9 cellular contexts compared by ENCODE assay signal in genomic region chr20:1946762-1947534, GRCh38. TPM values are rescaled to one million over a fixed set of nuclear protein-coding genes. Genes with fewer than 3 reads are reported as not detected.
DNase-seq lines count a peak whose midpoint lies in the region; ATAC-seq, FAIRE-seq and TF ChIP-seq lines count a peak whose summit lies in the region.
"Had no signal": no experiment of that assay in that cellular context is flagged by ENCODE, and none has a peak within 500 bp of the region (broad histone marks: within the 10 kb centered on the region; RNA-seq: fewer than 3 reads in every experiment).

No MANE protein-coding gene starts in this region.

- peak; percentile 18 for DNase-seq in NCI-H1105 treated with DMSO at 0.1 percent for 48 hours (lab: John Stamatoyannopoulos, UW)
- DNase-seq in NCI-H1105 (lab: John Stamatoyannopoulos, UW), result no peak
- peak; percentile 74 to 84 for DNase-seq in H1 (ENCODE audit: low read depth in 1 of 2, low spot score in 2 of 2)
- peak; percentile 71 for DNase-seq in medulla oblongata (ENCODE audit: extremely low spot score)

- peaks cover 4 to 29% (median 13%) of the 10 kb centered on the region in 4 experiments; a peak in 6 of 7 replicates for H3K4me1 ChIP-seq in H1 (replicated peaks in 1 of 4; ENCODE audit: control insufficient read depth in 3 of 4, insufficient read depth in 4 of 4, low read length in 3 of 4)
- H3K4me1 ChIP-seq: A549 had no signal

- H3K9ac ChIP-seq in H1 (replicated peaks in 1 of 4; ENCODE audit: extremely low read depth in 1 of 4, low read depth in 3 of 4, low read length in 3 of 4), result peak overlapping the region in 3 of 4 experiments; percentile 17 to 81 (median 63); a peak in 5 of 7 replicates

- H3K9me3 ChIP-seq in H1 (ENCODE audit: insufficient read depth in 2 of 2, low read depth in 1 of 2, low read length in 1 of 2), result no peaks in the 10 kb centered on the region
- H3K9me3 ChIP-seq: A549 had no signal

- H3K79me2 ChIP-seq in H1 (ENCODE audit: control insufficient read depth in 1 of 2, insufficient read depth in 2 of 2, low read length in 2 of 2), result no peaks in the 10 kb centered on the region

- H3K18ac ChIP-seq in H1 (ENCODE audit: extremely low read depth, low read length), result peak overlapping the region; percentile 33

- H2AFZ ChIP-seq in H1 (ENCODE audit: low read length), result peak overlapping the region; percentile 90

- H2BK5ac ChIP-seq in H1 (ENCODE audit: low read depth, low read length), result peak overlapping the region; percentile 67; the same call in 1 of the 2 replicates

- no peaks in the 10 kb centered on the region for H3K79me1 ChIP-seq in H1 (ENCODE audit: low read depth, low read length)

- H2BK12ac ChIP-seq in H1 (ENCODE audit: low read depth, low read length), result 0 out of 2 replicates have a peak overlapping the region, but pooled peaks have one; percentile 78

- H3K27ac ChIP-seq in H1 (ENCODE audit: low read depth, low read length) (no peak overlapping the region; the same call in 1 of the 2 replicates), temporal lobe (ENCODE audit: low read depth, low read length) (peak overlapping the region; percentile 59)
- H3K27ac ChIP-seq: A549 had no signal

- peak overlapping the region; percentile 73; the same call in 1 of the 2 replicates for H2BK20ac ChIP-seq in H1 (ENCODE audit: low read length)

- peaks cover 0 to 31% (median 17%) of the 10 kb centered on the region in 4 experiments; a peak in 6 of 7 replicates for H3K27me3 ChIP-seq in H1 (replicated peaks in 1 of 4; ENCODE audit: control insufficient read depth in 3 of 4, extremely low read depth in 1 of 4, insufficient read depth in 3 of 4, low read length in 3 of 4)

- TF ChIP-seq POLR2A in H1 (IDR thresholded peaks at IDR 0.05; ENCODE audit: control extremely low read depth in 1 of 2, low read depth in 2 of 2, low read length in 2 of 2), result peak in 1 of 2 experiments; percentile 82; a peak in 2 of 3 replicates

- H3K36me3 ChIP-seq in H1 (ENCODE audit: control insufficient read depth in 2 of 4, insufficient read depth in 4 of 4, low read length in 3 of 4), result no peaks in the 10 kb centered on the region

- TF ChIP-seq CTCF in H1 (IDR thresholded peaks at IDR 0.05; ENCODE audit: control extremely low read depth in 1 of 3, insufficient read depth in 1 of 3, low read depth in 1 of 3, low read length in 3 of 3), result peak in 1 of 3 experiments; percentile 2; a peak in 1 of 4 replicates

- peak in 1 of 2 experiments; percentile 82; a peak in 1 of 3 replicates for TF ChIP-seq EP300 in H1 (IDR thresholded peaks at IDR 0.05; ENCODE audit: borderline replicate concordance in 1 of 2, low read depth in 2 of 2, low read length in 2 of 2)

- no peak overlapping the region for H2BK15ac ChIP-seq in H1 (ENCODE audit: low read length)

- H3K56ac ChIP-seq in H1 (replicated peaks; ENCODE audit: insufficient read length, low read depth, low read length), result no peak overlapping the region

- H4K5ac ChIP-seq in H1 (ENCODE audit: insufficient read length, low read depth, low read length), result no peak overlapping the region

- no peak overlapping the region for H3K4ac ChIP-seq in H1 (replicated peaks; ENCODE audit: insufficient read length, low read depth, low read length)

- H3K23me2 ChIP-seq in H1 (ENCODE audit: low read depth, low read length), result peaks cover 4% of the 10 kb centered on the region; the same call in 1 of the 2 replicates

- H3K14ac ChIP-seq in H1 (ENCODE audit: insufficient read length), result no peak overlapping the region

- POLR2A ChIA-PET in H1 (lab: Charles Lee; ENCODE audit: partially characterized antibody), result interaction anchor here (0.6 to 1.8 kb wide), 11 partner anchors 9 to 156 kb away, joined by 3 to 7 read pairs (median 5); no protein-coding TSS in a partner anchor

- no peak for ATAC-seq in HG02885 (IDR thresholded peaks at IDR 0.05; ENCODE audit: poor library complexity, unreplicated experiment)
- ATAC-seq in GM21576 (IDR thresholded peaks at IDR 0.05; ENCODE audit: unreplicated experiment), result no peak
- ATAC-seq in HG03159 (IDR thresholded peaks at IDR 0.05; ENCODE audit: unreplicated experiment), result no peak
- ATAC-seq: A549 had no signal

- H4K20me1 ChIP-seq in H1 (replicated peaks in 1 of 2; ENCODE audit: control insufficient read depth in 1 of 2, insufficient read depth in 2 of 2, low read length in 2 of 2), result no peaks in the 10 kb centered on the region

- no peak overlapping the region; the same call in 1 of the 2 replicates for H4K8ac ChIP-seq in H1 (ENCODE audit: extremely low read depth, insufficient read depth, low read length)

- peak; percentile 0 to 1; a peak in 1 of 4 replicates for TF ChIP-seq RAD21 in H1 (IDR thresholded peaks at IDR 0.05 in 1 of 2, conservative IDR thresholded peaks at IDR 0.05 in 1 of 2; ENCODE audit: low read depth in 2 of 2, low read length in 2 of 2)

- CTCF ChIA-PET in H1 (lab: Charles Lee; ENCODE audit: partially characterized antibody), result interaction anchor here (0.6 to 2.0 kb wide), 7 partner anchors 16 to 97 kb away, joined by 3 to 8 read pairs (median 4); no protein-coding TSS in a partner anchor

- WGBS in H1 (ENCODE audit: extremely low coverage in 1 of 2, insufficient coverage in 1 of 2, insufficient read length in 1 of 2, insufficient replicate concordance in 2 of 2, low coverage in 1 of 2, low lambda C conversion rate in 2 of 2, missing lambda C conversion rate in 1 of 2), 2 experiments, result 3% methylated on average over 36 of the region's 39 CpGs; no CpG with 5 or more reads in 1 of the 2 experiments

- peak overlapping the region; percentile 4 for H2BK120ac ChIP-seq in H1 (replicated peaks; ENCODE audit: low read depth, low read length)

- H3K4me2 ChIP-seq in H1 (ENCODE audit: insufficient read depth in 1 of 2, low read depth in 2 of 2, low read length in 2 of 2), result peak overlapping the region; percentile 93 to 94
- H3K4me2 ChIP-seq: A549 had no signal

- H4K91ac ChIP-seq in H1 (replicated peaks; ENCODE audit: insufficient read length, low read length), result peak overlapping the region; percentile 61

- H3K23ac ChIP-seq in H1 (ENCODE audit: insufficient read length), result no peak overlapping the region

- H2AK5ac ChIP-seq in H1 (ENCODE audit: low read depth, low read length), result no peak overlapping the region

- peak overlapping the region; percentile 35 to 59 (median 42); a peak in 7 of 8 replicates for H3K4me3 ChIP-seq in H1 (ENCODE audit: extremely low read depth in 1 of 4, insufficient read depth in 2 of 4, low read depth in 3 of 4, low read length in 4 of 4)
- H3K4me3 ChIP-seq: A549 had no signal

- peak; percentile 97 for FAIRE-seq in H1 (lab: Jason Lieb, UNC)
- FAIRE-seq: A549 had no signal

RNA-seq across cellular contexts. Expression of gene PDYN, which starts 46.9 kb away (rescaled TPM):
- total RNA-seq in H1 (2021; fragmentation: NEBNext Ultra II Directional; extraction: Animal tissue kit (Norgen Biotek cat#: 25700)), result 0.54 and 0.63 TPM in 2 replicates
- 0.46 and 0.60 TPM in 2 replicates for polyA plus RNA-seq in H1 (2011; rRNA removed)
- 0.56 TPM for polyA plus RNA-seq in H1 (2011; cell fraction: cytosol; rRNA removed)
- 0.40 TPM for polyA plus RNA-seq in H1 (2011; cell fraction: nucleus; rRNA removed)
- 0.43 to 0.94 TPM (median 0.65 TPM) in 4 replicates for polyA plus RNA-seq in H1 (2012, experiment 1 of 2)
- polyA plus RNA-seq in H1 (2012, experiment 2 of 2), result 0.35 TPM
- 0.36 TPM for polyA plus RNA-seq in H1 (2013, experiment 1 of 2)
- polyA plus RNA-seq in H1 (2013, experiment 2 of 2), result 0.53 TPM
- polyA minus RNA-seq in H1 (2011; rRNA and poly(A)+ RNA removed), result 0.41 and 0.71 TPM in 2 replicates
- 0.44 TPM for polyA minus RNA-seq in H1 (2011; cell fraction: cytosol; rRNA and poly(A)+ RNA removed)
- polyA minus RNA-seq in H1 (2011; cell fraction: nucleus; rRNA and poly(A)+ RNA removed), result 0.60 TPM
- total RNA-seq in temporal lobe, result 4.9 TPM
- polyA plus RNA-seq: A549 had no signal

RNA-seq across cellular contexts. Expression of gene SIRPA, which starts 51.7 kb away (rescaled TPM):
- 4.3 and 4.4 TPM in 2 replicates for total RNA-seq in H1 (2021; fragmentation: NEBNext Ultra II Directional; extraction: Animal tissue kit (Norgen Biotek cat#: 25700))
- 3.9 and 5.7 TPM in 2 replicates for polyA plus RNA-seq in H1 (2011; rRNA removed)
- 3.2 TPM for polyA plus RNA-seq in H1 (2011; cell fraction: cytosol; rRNA removed)
- 6.7 TPM for polyA plus RNA-seq in H1 (2011; cell fraction: nucleus; rRNA removed)
- 4.9 to 6.1 TPM (median 5.2 TPM) in 4 replicates for polyA plus RNA-seq in H1 (2012, experiment 1 of 2)
- polyA plus RNA-seq in H1 (2012, experiment 2 of 2), result 4.8 TPM
- polyA plus RNA-seq in H1 (2013, experiment 1 of 2), result 2.9 TPM
- polyA plus RNA-seq in H1 (2013, experiment 2 of 2), result 3.1 TPM
- polyA minus RNA-seq in H1 (2011; rRNA and poly(A)+ RNA removed), result 3.2 and 3.4 TPM in 2 replicates
- 3.3 TPM for polyA minus RNA-seq in H1 (2011; cell fraction: cytosol; rRNA and poly(A)+ RNA removed)
- polyA minus RNA-seq in H1 (2011; cell fraction: nucleus; rRNA and poly(A)+ RNA removed), result 3.0 TPM
- 9.3 TPM for total RNA-seq in temporal lobe
